28 cellular contexts compared by ENCODE assay signal in the genomic region with DNA sequence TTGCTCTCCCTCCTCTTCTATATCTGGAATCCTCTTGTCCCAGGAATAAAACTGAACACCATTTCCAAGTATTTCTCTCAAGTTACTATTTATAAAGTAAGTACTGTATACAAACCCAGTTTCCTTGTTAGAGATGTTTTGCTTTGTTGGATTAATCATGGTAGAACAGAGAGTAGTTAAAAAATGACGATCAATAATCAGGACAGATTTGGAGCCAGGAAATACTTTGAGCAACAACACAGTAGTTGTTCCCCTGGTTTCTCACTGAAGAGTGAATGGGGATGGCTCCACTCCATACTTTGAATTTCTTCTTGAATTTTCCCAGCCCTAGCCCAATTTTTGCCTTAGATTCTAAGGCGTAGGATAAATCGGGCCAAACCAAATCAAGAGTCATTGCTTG.
"Had no signal": no experiment of that assay in that cellular context is flagged by ENCODE, and none has a peak within 500 bp of the region (broad histone marks: within the 10 kb centered on the region; RNA-seq: fewer than 3 reads in every experiment).

No MANE protein-coding gene starts in this region.

- FAIRE-seq: astrocyte, colon, kidney, TTC549 had no signal

- H3K36me3 ChIP-seq: adrenal gland, ovary had no signal

- H3K27me3 ChIP-seq: adrenal gland, heart left ventricle, ovary, suprapubic skin, transverse colon had no signal

- DNase-seq: activated CD4-positive, alpha-beta T cell treated with anti-CD3 and anti-CD28 coated beads for 4 hours; activated CD4-positive, alpha-beta T cell treated with anti-CD3 and anti-CD28 coated beads, Interleukin-2, amount 50 U/mL, for 4 hours; activated naive CD4-positive, alpha-beta T cell treated with Interleukin-2 at 50 U/mL for 16 hours; activated naive CD8-positive, alpha-beta T cell treated with anti-CD3 and anti-CD28 coated beads for 36 hours; activated T-cell treated with anti-CD3 and anti-CD28 coated beads for 4 hours; activated T-cell treated with anti-CD3 and anti-CD28 coated beads, Interleukin-2, amount 50 U/mL, for 72 hours; adrenal gland; effector memory CD4-positive, alpha-beta T cell; foreskin fibroblast; heart left ventricle; hypothalamus; immature natural killer cell; kidney; left colon; mammary epithelial cell; naive thymus-derived CD4-positive, alpha-beta T cell; ovary; retina; stimulated activated CD4-positive, alpha-beta T cell treated with anti-CD3 and anti-CD28 coated beads, Interleukin-15, amount 100 ng/mL, for 24 hours; stimulated activated naive CD4-positive, alpha-beta T cell; SW 1271; T-helper 9 cell; transverse colon had no signal

- H3K4me3 ChIP-seq: adrenal gland, heart left ventricle, ovary, suprapubic skin, transverse colon had no signal

- ATAC-seq: activated T-cell treated with anti-CD3 and anti-CD28 coated beads, Interleukin-2, amount 50 U/mL, for 72 hours; left colon; naive thymus-derived CD4-positive, alpha-beta T cell had no signal

- H3K27ac ChIP-seq: ovary, suprapubic skin, transverse colon, VCaP had no signal

- H3K9me3 ChIP-seq: adrenal gland, heart left ventricle, ovary, suprapubic skin, transverse colon had no signal
